Comparison of ENCODE assay signal across 9 cellular contexts in the genomic region with DNA sequence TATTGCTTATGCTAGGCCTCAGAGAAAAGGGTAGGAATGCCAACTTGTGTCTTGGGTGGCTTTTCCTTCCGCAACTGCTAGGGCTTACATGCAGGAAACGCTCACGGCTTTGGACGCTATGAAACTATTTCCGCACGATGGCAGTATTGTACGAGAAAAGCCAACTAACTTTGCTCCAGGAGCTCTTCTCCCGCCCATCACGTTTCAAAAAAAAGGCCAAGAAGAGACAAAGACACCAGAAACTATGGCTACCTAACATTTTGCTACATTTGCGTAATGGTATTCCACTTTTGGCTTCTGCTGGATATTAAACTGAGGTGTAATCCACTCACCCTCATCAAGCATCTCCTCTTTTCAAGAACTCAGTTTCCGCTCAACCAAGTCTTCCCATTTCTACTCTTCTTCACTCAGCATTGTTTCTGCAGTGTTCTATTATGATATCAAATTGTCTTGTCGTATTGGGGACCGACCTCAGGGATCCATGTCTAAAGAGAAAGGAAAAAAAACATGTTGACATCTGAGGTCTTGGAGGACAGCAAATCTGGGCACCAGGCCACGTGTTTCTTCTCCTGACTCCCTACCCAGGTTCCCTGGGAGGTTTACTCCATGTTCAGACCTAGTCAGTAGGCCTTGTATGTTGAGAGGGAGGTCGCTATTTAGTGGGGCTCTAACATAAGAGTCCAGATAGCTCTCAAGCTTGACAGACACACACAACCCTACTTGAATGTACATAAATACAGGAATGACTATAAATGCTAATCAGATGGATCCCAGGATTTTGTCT.
A peak's percentile ranks its signal among the peaks of the same experiment; 100 is the strongest.
DNase-seq lines count a peak whose midpoint lies in the region; ATAC-seq, FAIRE-seq and TF ChIP-seq lines count a peak whose summit lies in the region.
"Had no signal": no experiment of that assay in that cellular context is flagged by ENCODE, and none has a peak within 500 bp of the region (broad histone marks: within the 10 kb centered on the region; RNA-seq: fewer than 3 reads in every experiment).

No MANE protein-coding gene starts in this region.

- TF ChIP-seq RAD21 in A549 (conservative IDR thresholded peaks at IDR 0.05 in 1 of 2, IDR thresholded peaks at IDR 0.05 in 1 of 2) = peak; percentile 72 to 76

- H3K9ac ChIP-seq in OCI-LY3 (ENCODE audit: low read length) = peak overlapping the region; percentile 19; the same call in 1 of the 2 replicates

- H3K27ac ChIP-seq in A549 (peak overlapping the region in 1 of 2 experiments; percentile 70; a peak in 3 of 6 replicates), OCI-LY3 (ENCODE audit: low read length) (no peak overlapping the region), tibial artery (no peak overlapping the region)

- H4K20me1 ChIP-seq in OCI-LY3 (ENCODE audit: insufficient read depth, low read length) = no peaks in the 10 kb centered on the region

- H3K4me1 ChIP-seq in A549 (peaks cover 10% of the 10 kb centered on the region; the same call in 1 of the 3 replicates), OCI-LY3 (ENCODE audit: low read length) (peaks cover 23% of the 10 kb centered on the region), tibial artery (peaks cover 0 to 3% (median 0%) of the 10 kb centered on the region in 4 donors)

- H3K4me2 ChIP-seq in A549 (peak overlapping the region; percentile 68), OCI-LY3 (ENCODE audit: low read length) (peak overlapping the region; percentile 82)

- H3K27me3 ChIP-seq in OCI-LY3 (ENCODE audit: low read depth, low read length) (peaks cover 21% of the 10 kb centered on the region), tibial artery (no peaks in the 10 kb centered on the region)

- 0 out of 3 replicates have a peak overlapping the region, but pooled peaks have one; percentile 17 for H3K4me3 ChIP-seq in A549
- H3K4me3 ChIP-seq in OCI-LY3 (ENCODE audit: low read length) = peak overlapping the region; percentile 64
- peak overlapping the region; percentile 29 for H3K4me3 ChIP-seq in fibroblast of villous mesenchyme (ENCODE audit: low read depth, low read length)
- H3K4me3 ChIP-seq in tibial artery = no peak overlapping the region

- H3K36me3 ChIP-seq in OCI-LY3 (replicated peaks; ENCODE audit: low read depth, low read length) (no peaks in the 10 kb centered on the region), tibial artery (no peaks in the 10 kb centered on the region)

- ATAC-seq in A549 = peak; percentile 71 to 77
- peak; percentile 50 for ATAC-seq in GM19023 (IDR thresholded peaks at IDR 0.05; ENCODE audit: unreplicated experiment)
- ATAC-seq in HG03460 (IDR thresholded peaks at IDR 0.05; ENCODE audit: unreplicated experiment) = no peak
- no peak for ATAC-seq in GM19324 (IDR thresholded peaks at IDR 0.05; ENCODE audit: low FRiP score, unreplicated experiment)

- FAIRE-seq in A549 (lab: Jason Lieb, UNC) = no peak

- POLR2A ChIA-PET in A549 (lab: Yijun Ruan, JAX) = no interaction called here

- no peak for TF ChIP-seq POLR2A in A549 (IDR thresholded peaks at IDR 0.05; ENCODE audit: low read length)

- intact Hi-C loops in tibial artery (cut with DNase I; ENCODE audit: low total_unique reads) = no loop called here

- H2AFZ ChIP-seq in OCI-LY3 (ENCODE audit: low read depth, low read length) = 0 out of 2 replicates have a peak overlapping the region, but pooled peaks have one; percentile 55

- H3K79me2 ChIP-seq in OCI-LY3 (ENCODE audit: low read length) = no peaks in the 10 kb centered on the region

- DNase-seq in A549 (ENCODE audit: low read depth in 1 of 2, low spot score in 1 of 2) = peak in 1 of 2 experiments; percentile 83
- DNase-seq in fibroblast of villous mesenchyme (ENCODE audit: low read depth) = peak; percentile 96
- DNase-seq in tibial artery = no peak
- DNase-seq in GF-D8 (lab: John Stamatoyannopoulos, UW) = no peak
- DNase-seq: NCI-H526 had no signal

- WGBS in A549 (ENCODE audit: missing lambda C conversion rate) = 58% methylated on average over 15 of the region's 15 CpGs

- H3K9me3 ChIP-seq in A549 = no peaks in the 10 kb centered on the region
- H3K9me3 ChIP-seq in OCI-LY3 (ENCODE audit: insufficient read depth, low read length) = no peaks in the 10 kb centered on the region
- H3K9me3 ChIP-seq in tibial artery = no peaks in the 10 kb centered on the region

- CTCF ChIA-PET in A549 (lab: Yijun Ruan, JAX) = interaction anchor here (1.0 to 1.1 kb wide), 3 partner anchors 10 to 58 kb away, joined by 3 to 4 read pairs (median 3); no protein-coding TSS in a partner anchor

- TF ChIP-seq CTCF in A549 (IDR thresholded peaks at IDR 0.05) = peak; percentile 41
- peak; percentile 61 for TF ChIP-seq CTCF in OCI-LY3 (IDR thresholded peaks at IDR 0.05; ENCODE audit: low read depth, low read length)
- TF ChIP-seq CTCF in fibroblast of villous mesenchyme (IDR thresholded peaks at IDR 0.05; ENCODE audit: insufficient read depth, low read depth, low read length) = peak; percentile 51
- no peak for TF ChIP-seq CTCF in tibial artery (IDR thresholded peaks at IDR 0.05)

- no peak for TF ChIP-seq EP300 in A549 (IDR thresholded peaks at IDR 0.05)

TF ChIP-seq in A549, 52 proteins besides CTCF, POLR2A, EP300 and RAD21:
- no peak for TF ChIP-seq CBX2 (IDR thresholded peaks at IDR 0.05; ENCODE audit: borderline replicate concordance, low read depth)
- TF ChIP-seq USF2 (IDR thresholded peaks at IDR 0.05) = no peak
- no peak for TF ChIP-seq NR3C1 (IDR thresholded peaks at IDR 0.05)
- TF ChIP-seq, protein P1, sequence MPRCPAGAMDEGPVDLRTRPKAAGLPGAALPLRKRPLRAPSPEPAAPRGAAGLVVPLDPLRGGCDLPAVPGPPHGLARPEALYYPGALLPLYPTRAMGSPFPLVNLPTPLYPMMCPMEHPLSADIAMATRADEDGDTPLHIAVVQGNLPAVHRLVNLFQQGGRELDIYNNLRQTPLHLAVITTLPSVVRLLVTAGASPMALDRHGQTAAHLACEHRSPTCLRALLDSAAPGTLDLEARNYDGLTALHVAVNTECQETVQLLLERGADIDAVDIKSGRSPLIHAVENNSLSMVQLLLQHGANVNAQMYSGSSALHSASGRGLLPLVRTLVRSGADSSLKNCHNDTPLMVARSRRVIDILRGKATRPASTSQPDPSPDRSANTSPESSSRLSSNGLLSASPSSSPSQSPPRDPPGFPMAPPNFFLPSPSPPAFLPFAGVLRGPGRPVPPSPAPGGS (IDR thresholded peaks at IDR 0.05) = 0 out of 3 replicates have a peak, but pooled peaks have one; percentile 36
- peak; percentile 30; the same call in 1 of the 3 replicates for TF ChIP-seq SMC3 (IDR thresholded peaks at IDR 0.05)
- TF ChIP-seq MAZ (IDR thresholded peaks at IDR 0.05; ENCODE audit: borderline replicate concordance, low read depth, low read length) = peak; percentile 80; the same call in 1 of the 2 replicates
- peak in 1 of 2 experiments; percentile 38; a peak in 1 of 4 replicates for TF ChIP-seq CEBPB (IDR thresholded peaks at IDR 0.05)
- no peak for TF ChIP-seq PHF8 (IDR thresholded peaks at IDR 0.05; ENCODE audit: borderline replicate concordance, low read depth)

Comparison
In these comparisons a context has a peak if more than half of its experiments do, and no peak if none do; other contexts are left out.
1. ATAC-seq: peak in A549 (2 of 2) and GM19023 (single experiment); none in HG03460 (single experiment) and GM19324 (single experiment).
2. H3K4me3 ChIP-seq: peak in A549 (single experiment), OCI-LY3 (single experiment) and fibroblast of villous mesenchyme (single experiment); none in tibial artery (0 of 2).
3. CTCF ChIP-seq: peak in A549 (single experiment), OCI-LY3 (single experiment) and fibroblast of villous mesenchyme (single experiment); none in tibial artery (0 of 2).